In genomic region chr2:101743288-101743687, GRCh38 we compare ENCODE assay signal across 11 cellular contexts. TPM values are rescaled to one million over a fixed set of nuclear protein-coding genes. Genes with fewer than 3 reads are reported as not detected.
DNase-seq lines count a peak whose midpoint lies in the region; ATAC-seq, FAIRE-seq and TF ChIP-seq lines count a peak whose summit lies in the region.
"Had no signal": no experiment of that assay in that cellular context is flagged by ENCODE, and none has a peak within 500 bp of the region (broad histone marks: within the 10 kb centered on the region; RNA-seq: fewer than 3 reads in every experiment).

No MANE protein-coding gene starts in this region.

- no peaks in the 10 kb centered on the region for H3K9me3 ChIP-seq in astrocyte (ENCODE audit: insufficient read depth, low read depth, low read length)
- no peaks in the 10 kb centered on the region for H3K9me3 ChIP-seq in hepatocyte (ENCODE audit: low read depth)
- H3K9me3 ChIP-seq: spleen had no signal

- intact Hi-C loops in activated naive CD4-positive, alpha-beta T cell treated with anti-CD3 and anti-CD28 coated beads for 36 hours (cut with micrococcal nuclease) = no loop called here

- peaks cover 94% of the 10 kb centered on the region for H3K79me2 ChIP-seq in astrocyte (ENCODE audit: insufficient read depth, low read length)
- peaks cover 95% of the 10 kb centered on the region for H3K79me2 ChIP-seq in hepatocyte

- H3K4me3 ChIP-seq in astrocyte (ENCODE audit: insufficient read depth, low read depth, low read length) = no peak overlapping the region
- H3K4me3 ChIP-seq in hepatocyte = no peak overlapping the region
- H3K4me3 ChIP-seq: spleen had no signal

- H3K9me3 Mint-ChIP-seq in activated naive CD4-positive, alpha-beta T cell treated with anti-CD3 and anti-CD28 coated beads for 36 hours = no peaks in the 10 kb centered on the region
- H3K9me3 Mint-ChIP-seq in astrocyte (ENCODE audit: unreplicated experiment) = no peaks in the 10 kb centered on the region

- TF ChIP-seq CTCF in astrocyte (IDR thresholded peaks at IDR 0.05; ENCODE audit: insufficient read depth, low read depth, low read length) = no peak
- TF ChIP-seq CTCF in hepatocyte (IDR thresholded peaks at IDR 0.05; ENCODE audit: poor library complexity) = no peak

- peaks cover 84% of the 10 kb centered on the region for H3K4me1 Mint-ChIP-seq in activated naive CD4-positive, alpha-beta T cell treated with anti-CD3 and anti-CD28 coated beads for 36 hours (ENCODE audit: low read depth)
- peaks cover 73% of the 10 kb centered on the region for H3K4me1 Mint-ChIP-seq in astrocyte (ENCODE audit: low read depth, unreplicated experiment)

- H3K27me3 ChIP-seq in astrocyte (ENCODE audit: insufficient read depth, low read length) = no peaks in the 10 kb centered on the region
- no peaks in the 10 kb centered on the region for H3K27me3 ChIP-seq in hepatocyte
- H3K27me3 ChIP-seq: spleen had no signal

- H3K4me2 ChIP-seq in astrocyte (ENCODE audit: low read length) (no peak overlapping the region), hepatocyte (peak overlapping the region; percentile 18)

- no peak overlapping the region for H3K9ac ChIP-seq in astrocyte (ENCODE audit: low read length)

- CTCF ChIA-PET in activated naive CD4-positive, alpha-beta T cell treated with anti-CD3 and anti-CD28 coated beads for 36 hours (lab: Charles Lee) = interaction anchor here (1.0 to 1.2 kb wide), 2 partner anchors 411 to 497 kb away, joined by 3 to 4 read pairs; no protein-coding TSS in a partner anchor

- no peak for FAIRE-seq in astrocyte (lab: Jason Lieb, UNC)

- peak overlapping the region; percentile 75 for H3K27ac Mint-ChIP-seq in activated naive CD4-positive, alpha-beta T cell treated with anti-CD3 and anti-CD28 coated beads for 36 hours
- peak overlapping the region; percentile 21 for H3K27ac Mint-ChIP-seq in astrocyte (ENCODE audit: unreplicated experiment)

- H3K9me2 ChIP-seq in hepatocyte (replicated peaks; ENCODE audit: insufficient read depth) = no peaks in the 10 kb centered on the region

- H3K36me3 ChIP-seq in astrocyte (ENCODE audit: insufficient read depth, low read length) (no peaks in the 10 kb centered on the region), hepatocyte (replicated peaks; ENCODE audit: insufficient read depth, low read depth) (no peaks in the 10 kb centered on the region)
- H3K36me3 ChIP-seq: spleen had no signal

- H3K4me1 ChIP-seq in astrocyte (ENCODE audit: insufficient read depth, low read length) = peaks cover 47% of the 10 kb centered on the region
- peaks cover 71% of the 10 kb centered on the region for H3K4me1 ChIP-seq in hepatocyte (ENCODE audit: insufficient read depth)

- ATAC-seq in HG03457 (IDR thresholded peaks at IDR 0.05; ENCODE audit: unreplicated experiment) = no peak

- H3K27me3 Mint-ChIP-seq in activated naive CD4-positive, alpha-beta T cell treated with anti-CD3 and anti-CD28 coated beads for 36 hours (ENCODE audit: low read depth) = no peaks in the 10 kb centered on the region
- H3K27me3 Mint-ChIP-seq in astrocyte (ENCODE audit: low read depth, unreplicated experiment) = no peaks in the 10 kb centered on the region

- peaks cover 13% of the 10 kb centered on the region for H3K36me3 Mint-ChIP-seq in activated naive CD4-positive, alpha-beta T cell treated with anti-CD3 and anti-CD28 coated beads for 36 hours (ENCODE audit: low read depth)
- H3K36me3 Mint-ChIP-seq in astrocyte (ENCODE audit: low read depth, unreplicated experiment) = peaks cover 4% of the 10 kb centered on the region

- H3K27ac ChIP-seq in astrocyte (ENCODE audit: low read depth, low read length) (no peak overlapping the region), hepatocyte (peak overlapping the region; percentile 81)

- H4K20me1 ChIP-seq in astrocyte (ENCODE audit: insufficient read depth, low read length) (peaks cover 87% of the 10 kb centered on the region), hepatocyte (ENCODE audit: insufficient read depth, poor library complexity, severe bottlenecking) (peaks cover 67% of the 10 kb centered on the region)

- 89% methylated on average over 3 of the region's 3 CpGs for WGBS in hepatocyte (ENCODE audit: low lambda C conversion rate, missing lambda C conversion rate)

- no peak overlapping the region for H2AFZ ChIP-seq in astrocyte (ENCODE audit: low read depth, low read length)
- no peak overlapping the region for H2AFZ ChIP-seq in hepatocyte

- no peak overlapping the region for H3K4me3 Mint-ChIP-seq in activated naive CD4-positive, alpha-beta T cell treated with anti-CD3 and anti-CD28 coated beads for 36 hours
- H3K4me3 Mint-ChIP-seq in astrocyte (ENCODE audit: unreplicated experiment) = peak overlapping the region; percentile 48

- no peak for DNase-seq in activated naive CD4-positive, alpha-beta T cell treated with anti-CD3 and anti-CD28 coated beads for 36 hours
- no peak for DNase-seq in activated naive CD4-positive, alpha-beta T cell treated with Interleukin-2 at 50 U/mL for 16 hours
- no peak for DNase-seq in astrocyte (ENCODE audit: low read depth)
- DNase-seq in hepatocyte (ENCODE audit: low spot score) = no peak
- DNase-seq in superior temporal gyrus (ENCODE audit: extremely low spot score) = peak; percentile 88
- DNase-seq in DMS153 treated with DMSO at 0.1 percent for 48 hours (lab: John Stamatoyannopoulos, UW; ENCODE audit: unreplicated experiment) = no peak
- DNase-seq in DMS53 (lab: John Stamatoyannopoulos, UW) = no peak
- DNase-seq: NCI-H187; spleen; stimulated activated CD8-positive, alpha-beta memory T cell treated with anti-CD3 and anti-CD28 coated beads, Interleukin-4, amount 100 ng/mL, for 48 hours had no signal

RNA-seq across cellular contexts. Expression of gene MAP4K4, which starts 45.8 kb away (rescaled TPM):
- 100 to 1,000 TPM; 126 to 131 TPM for total RNA-seq in activated naive CD4-positive, alpha-beta T cell treated with anti-CD3 and anti-CD28 coated beads for 36 hours
- 204 and 231 TPM in 2 replicates for total RNA-seq in astrocyte
- total RNA-seq in hepatocyte = 75.5 and 84.4 TPM in 2 replicates
- polyA plus RNA-seq in hepatocyte = 59.1 and 60.6 TPM in 2 replicates
